ENCODE assay signal across 15 cellular contexts in the genomic region with DNA sequence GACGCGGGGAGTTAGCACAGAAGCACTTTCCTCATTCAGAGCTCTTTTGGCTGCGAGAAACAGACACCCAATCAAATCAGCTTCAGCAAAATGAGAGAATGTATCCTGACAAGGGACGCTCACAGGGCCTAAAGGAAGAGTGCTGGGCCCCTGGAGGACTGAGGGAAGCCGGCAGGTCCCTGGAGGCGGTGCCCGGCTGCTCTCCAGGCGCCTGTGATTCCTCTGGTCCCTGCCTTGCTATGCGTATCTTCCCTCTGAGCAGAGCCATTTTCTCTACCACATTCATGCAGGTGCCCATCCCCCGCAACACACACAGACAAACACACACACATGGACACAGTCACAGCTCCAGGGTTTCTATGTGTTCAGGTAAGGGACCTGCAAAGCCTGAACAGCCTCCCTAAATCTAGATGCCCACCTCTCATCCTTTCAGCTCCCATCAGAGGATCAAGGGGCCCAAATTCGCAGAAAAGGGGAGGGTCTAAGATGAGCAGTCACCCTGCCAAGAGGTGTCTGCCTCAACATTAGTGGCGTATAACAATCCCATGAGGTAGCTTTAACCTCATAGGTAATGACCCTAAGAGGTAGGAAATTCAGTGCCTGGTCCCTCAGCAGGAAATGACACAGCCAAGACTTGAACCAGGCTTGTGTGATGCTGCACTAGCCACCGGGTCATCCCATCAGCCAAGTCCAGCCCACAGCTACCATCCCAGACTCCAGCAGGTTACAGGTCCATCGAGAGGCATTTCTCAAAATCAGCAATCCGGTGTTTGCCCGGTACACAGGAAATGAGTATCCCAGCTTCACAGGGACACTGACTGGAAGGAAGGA. TPM values are rescaled to one million over a fixed set of nuclear protein-coding genes. Genes with fewer than 3 reads are reported as not detected.
DNase-seq lines count a peak whose midpoint lies in the region; ATAC-seq and TF ChIP-seq lines count a peak whose summit lies in the region.
"Had no signal": no experiment of that assay in that cellular context is flagged by ENCODE, and none has a peak within 500 bp of the region (broad histone marks: within the 10 kb centered on the region; RNA-seq: fewer than 3 reads in every experiment).

No MANE protein-coding gene starts in this region.

- H3K4me1 Mint-ChIP-seq in endodermal cell: peaks cover 14% of the 10 kb centered on the region
- no peaks in the 10 kb centered on the region for H3K4me1 Mint-ChIP-seq in CD8-positive, alpha-beta T cell (ENCODE audit: low read depth)

- no peaks in the 10 kb centered on the region for H3K9me3 ChIP-seq in endodermal cell (ENCODE audit: control insufficient read depth, low read length)
- no peaks in the 10 kb centered on the region for H3K9me3 ChIP-seq in CD8-positive, alpha-beta T cell (ENCODE audit: low read length)
- H3K9me3 ChIP-seq in hepatocyte (ENCODE audit: low read depth): no peaks in the 10 kb centered on the region

- H3K4me1 ChIP-seq in endodermal cell (ENCODE audit: control insufficient read depth, insufficient read depth, low read length): peaks cover 2% of the 10 kb centered on the region
- no peaks in the 10 kb centered on the region for H3K4me1 ChIP-seq in CD8-positive, alpha-beta T cell (ENCODE audit: insufficient read depth, low read length)
- H3K4me1 ChIP-seq in hepatocyte (ENCODE audit: insufficient read depth): no peaks in the 10 kb centered on the region

- no peak overlapping the region for H3K4me3 Mint-ChIP-seq in endodermal cell
- no peak overlapping the region for H3K4me3 Mint-ChIP-seq in CD8-positive, alpha-beta T cell
- H3K4me3 Mint-ChIP-seq: stimulated activated naive B cell treated with anti-CD40 and anti-IgM and Interleukin-4, amounts not matched to agents 10 μg/mL and 1 μg/mL and 100 μg/mL, for 72 hours had no signal

- DNase-seq in DMS53 (lab: John Stamatoyannopoulos, UW): peak; percentile 82
- DNase-seq in endodermal cell: peak; percentile 75
- no peak for DNase-seq in CD8-positive, alpha-beta T cell
- DNase-seq in SIG-M5 (lab: John Stamatoyannopoulos, UW): no peak
- no peak for DNase-seq in DMS153 treated with DMSO at 0.1 percent for 48 hours (lab: John Stamatoyannopoulos, UW; ENCODE audit: unreplicated experiment)
- DNase-seq in hepatocyte (ENCODE audit: low spot score): no peak
- DNase-seq: amygdala; NCI-H345; stimulated activated CD4-positive, alpha-beta T cell treated with anti-CD3 and anti-CD28 coated beads, Interleukin-12 subunit alpha, Interleukin-12 subunit beta, amount 100 ng/mL, for 4 hours; stimulated activated naive B cell treated with anti-CD40 and anti-IgM and Interleukin-4, amounts not matched to agents 10 μg/mL and 1 μg/mL and 100 μg/mL, for 72 hours; SW 1271 had no signal

- CTCF ChIA-PET in CD8-positive, alpha-beta T cell (lab: Charles Lee): no interaction called here

- no peaks in the 10 kb centered on the region for H4K20me1 ChIP-seq in hepatocyte (ENCODE audit: insufficient read depth, poor library complexity, severe bottlenecking)

- H3K9me2 ChIP-seq in hepatocyte (replicated peaks; ENCODE audit: insufficient read depth): no peaks in the 10 kb centered on the region

- POLR2A ChIA-PET in CD8-positive, alpha-beta T cell (lab: Charles Lee): no interaction called here

- H3K4me3 ChIP-seq in endodermal cell (ENCODE audit: low read length) (no peak overlapping the region), hepatocyte (no peak overlapping the region)
- H3K4me3 ChIP-seq in CD8-positive, alpha-beta T cell (ENCODE audit: low read depth, low read length): no peak overlapping the region

- no peaks in the 10 kb centered on the region for H3K79me2 ChIP-seq in hepatocyte

- no peak overlapping the region for H3K27ac Mint-ChIP-seq in endodermal cell
- H3K27ac Mint-ChIP-seq in CD8-positive, alpha-beta T cell: no peak overlapping the region

- H3K9me3 Mint-ChIP-seq in endodermal cell: no peaks in the 10 kb centered on the region
- H3K9me3 Mint-ChIP-seq in CD8-positive, alpha-beta T cell: no peaks in the 10 kb centered on the region

- no peaks in the 10 kb centered on the region for H3K27me3 Mint-ChIP-seq in endodermal cell (ENCODE audit: insufficient read depth)
- no peaks in the 10 kb centered on the region for H3K27me3 Mint-ChIP-seq in CD8-positive, alpha-beta T cell (ENCODE audit: low read depth)
- H3K27me3 Mint-ChIP-seq: stimulated activated naive B cell treated with anti-CD40 and anti-IgM and Interleukin-4, amounts not matched to agents 10 μg/mL and 1 μg/mL and 100 μg/mL, for 72 hours had no signal

- H3K4me2 ChIP-seq in hepatocyte: no peak overlapping the region

- ATAC-seq in GM21515 (IDR thresholded peaks at IDR 0.05; ENCODE audit: unreplicated experiment) (peak; percentile 6), HG03280 (IDR thresholded peaks at IDR 0.05; ENCODE audit: unreplicated experiment) (peak; percentile 5)
- ATAC-seq in CD8-positive, alpha-beta T cell: no peak
- ATAC-seq: HCT116 had no signal

- no peaks in the 10 kb centered on the region for H3K36me3 ChIP-seq in endodermal cell (ENCODE audit: control insufficient read depth, insufficient read depth, low read length)
- no peaks in the 10 kb centered on the region for H3K36me3 ChIP-seq in CD8-positive, alpha-beta T cell (ENCODE audit: insufficient read depth, low read length)
- H3K36me3 ChIP-seq in hepatocyte (replicated peaks; ENCODE audit: insufficient read depth, low read depth): no peaks in the 10 kb centered on the region

- H3K27me3 ChIP-seq in endodermal cell (ENCODE audit: control insufficient read depth, insufficient read depth, low read length, poor library complexity, severe bottlenecking): no peaks in the 10 kb centered on the region
- H3K27me3 ChIP-seq in CD8-positive, alpha-beta T cell (ENCODE audit: insufficient read depth, low read length): no peaks in the 10 kb centered on the region
- no peaks in the 10 kb centered on the region for H3K27me3 ChIP-seq in hepatocyte

- TF ChIP-seq CTCF in endodermal cell (conservative IDR thresholded peaks at IDR 0.05) (no peak), hepatocyte (IDR thresholded peaks at IDR 0.05; ENCODE audit: poor library complexity) (no peak)
- no peak for TF ChIP-seq CTCF in CD8-positive, alpha-beta T cell (IDR thresholded peaks at IDR 0.05)

- intact Hi-C loops in CD8-positive, alpha-beta T cell (cut with DNase I, micrococcal nuclease): no loop called here

- no peak overlapping the region for H3K9ac ChIP-seq in endodermal cell (ENCODE audit: extremely low read depth, low read length, poor library complexity, severe bottlenecking)

- H3K36me3 Mint-ChIP-seq in endodermal cell (ENCODE audit: low read depth): no peaks in the 10 kb centered on the region
- peaks cover 7% of the 10 kb centered on the region for H3K36me3 Mint-ChIP-seq in CD8-positive, alpha-beta T cell

- WGBS in endodermal cell (ENCODE audit: insufficient coverage in 1 of 2, insufficient read length in 1 of 2), 2 experiments: 76 to 87% methylated on average over 10 to 16 of the region's 16 CpGs
- 66% methylated on average over 16 of the region's 16 CpGs for WGBS in hepatocyte (ENCODE audit: low lambda C conversion rate, missing lambda C conversion rate)

- H3K27ac ChIP-seq in endodermal cell (ENCODE audit: low read depth, low read length) (no peak overlapping the region), hepatocyte (no peak overlapping the region)
- H3K27ac ChIP-seq in CD8-positive, alpha-beta T cell (ENCODE audit: low read depth, low read length): no peak overlapping the region

- H2AFZ ChIP-seq in hepatocyte: no peak overlapping the region

RNA-seq across cellular contexts. Expression of a gene that starts 29.0 kb away (rescaled TPM):
- total RNA-seq in endodermal cell (under 1 TPM; 0.58 to 0.77 TPM), hepatocyte (0.37 and 0.96 TPM in 2 replicates)
- polyA plus RNA-seq in endodermal cell (2013, experiment 1 of 2): 0.14 TPM
- polyA plus RNA-seq in endodermal cell (2013, experiment 2 of 2): 0.17 TPM
- under 1 TPM; 0.08 to 0.17 TPM for total RNA-seq in CD8-positive, alpha-beta T cell
- 0.29 and 1.4 TPM in 2 replicates for polyA plus RNA-seq in hepatocyte
- total RNA-seq: myocyte had no signal

RNA-seq across cellular contexts. Expression of a gene that starts 59.1 kb away (rescaled TPM):
- 10 to 100 TPM; 29.3 to 32.8 TPM for total RNA-seq in endodermal cell
- polyA plus RNA-seq in endodermal cell (2013, experiment 1 of 2): 23.9 TPM
- 19.5 TPM for polyA plus RNA-seq in endodermal cell (2013, experiment 2 of 2)
- 1 to 10 TPM; 4.9 to 5.2 TPM for total RNA-seq in CD8-positive, alpha-beta T cell
- 13.5 and 19.9 TPM in 2 replicates for total RNA-seq in hepatocyte
- 4.2 and 6.9 TPM in 2 replicates for polyA plus RNA-seq in hepatocyte

Comparison
In these comparisons a context has a peak if more than half of its experiments do, and no peak if none do; other contexts are left out.
1. DNase-seq: peak in DMS53 (single experiment) and endodermal cell (single experiment); none in CD8-positive, alpha-beta T cell (0 of 7), SIG-M5 (single experiment), DMS153 treated with DMSO at 0.1 percent for 48 hours (single experiment) and hepatocyte (single experiment).